ENCODE assay signal across 1 cellular context in genomic region chr6:166293731-166294584, GRCh38.
TF ChIP-seq lines count a peak whose summit lies in the region.

No MANE protein-coding gene starts in this region.

TF ChIP-seq in WTC11, 78 proteins besides CTCF, POLR2A, EP300 and RAD21 (continued from another document):
- TF ChIP-seq ZNF425 (CRISPR knock-in tag; conservative IDR thresholded peaks at IDR 0.05), result no peak
- TF ChIP-seq NR1H2 (CRISPR knock-in tag; IDR thresholded peaks at IDR 0.05), result no peak
- TF ChIP-seq ZNF671 (CRISPR knock-in tag; IDR thresholded peaks at IDR 0.05), result no peak
